30 cellular contexts compared by ENCODE assay signal in genomic region chr4:86114563-86114962, GRCh38.
"Had no signal": no experiment of that assay in that cellular context is flagged by ENCODE, and none has a peak within 500 bp of the region (broad histone marks: within the 10 kb centered on the region; RNA-seq: fewer than 3 reads in every experiment).

No MANE protein-coding gene starts in this region.

- DNase-seq: naive B cell; naive thymus-derived CD8-positive, alpha-beta T cell; nephron progenitor cell; nucleus accumbens; right lobe of liver; sigmoid colon; small intestine; stimulated activated CD4-positive, alpha-beta T cell treated with anti-CD3 and anti-CD28 coated beads, Interleukin-1b, Interleukin-23, amount 100 ng/mL, for 48 hours; stimulated activated CD4-positive, alpha-beta T cell treated with anti-CD3 and anti-CD28 coated beads, Interleukin-4, amount 100 ng/mL, for 1 hour; stimulated activated CD4-positive, alpha-beta T cell treated with anti-CD3 and anti-CD28 coated beads, Interleukin-4, amount 100 ng/mL, for 4 hours; stimulated activated CD8-positive, alpha-beta memory T cell treated with anti-CD3 and anti-CD28 coated beads, Interleukin-4, amount 100 ng/mL, for 48 hours; stimulated activated naive CD4-positive, alpha-beta T cell; stimulated activated naive CD8-positive, alpha-beta T cell treated with anti-CD3 and anti-CD28 coated beads, Interleukin-15, amount 100 ng/mL, for 72 hours; stimulated activated naive CD8-positive, alpha-beta T cell treated with anti-CD3 and anti-CD28 coated beads, Interleukin-15, Interleukin-2, amounts not matched to agents 100 U/mL and 50 U/mL, for 24 hours; substantia nigra; thyroid gland; trophoblast cell; upper lobe of left lung; uterus had no signal

- H3K27me3 Mint-ChIP-seq: naive B cell; naive thymus-derived CD8-positive, alpha-beta T cell; natural killer cell treated with Interleukin-12 subunit alpha and Interleukin-12 subunit beta and Interleukin-15 and Interleukin-18, amount 100 ng/mL, for 72 hours; progenitor cell of endocrine pancreas; stimulated activated memory B cell treated with anti-CD40 and anti-IgM and Interleukin-4, amounts not matched to agents 10 μg/mL and 1 μg/mL and 100 μg/mL, for 72 hours; stimulated activated naive CD8-positive, alpha-beta T cell treated with anti-CD3 and anti-CD28 coated beads, Interleukin-15, amount 100 ng/mL, for 72 hours had no signal

- H3K27ac Mint-ChIP-seq: naive B cell; naive thymus-derived CD8-positive, alpha-beta T cell; natural killer cell treated with Interleukin-12 subunit alpha and Interleukin-12 subunit beta and Interleukin-15 and Interleukin-18, amount 100 ng/mL, for 72 hours; nephron progenitor cell; progenitor cell of endocrine pancreas; stimulated activated memory B cell treated with anti-CD40 and anti-IgM and Interleukin-4, amounts not matched to agents 10 μg/mL and 1 μg/mL and 100 μg/mL, for 72 hours; stimulated activated naive CD8-positive, alpha-beta T cell treated with anti-CD3 and anti-CD28 coated beads, Interleukin-15, amount 100 ng/mL, for 72 hours had no signal

- H3K4me3 ChIP-seq: pancreas, psoas muscle, right lobe of liver, sigmoid colon, suprapubic skin, thoracic aorta, thyroid gland, tibial nerve, upper lobe of left lung, uterus had no signal

- H3K36me3 ChIP-seq: neutrophil, pancreas, right lobe of liver, sigmoid colon, suprapubic skin, thoracic aorta, thyroid gland, tibial nerve, upper lobe of left lung, uterus had no signal

- H3K4me1 Mint-ChIP-seq: naive B cell; nephron progenitor cell; neural crest cell; stimulated activated memory B cell treated with anti-CD40 and anti-IgM and Interleukin-4, amounts not matched to agents 10 μg/mL and 1 μg/mL and 100 μg/mL, for 72 hours; stimulated activated naive CD8-positive, alpha-beta T cell treated with anti-CD3 and anti-CD28 coated beads, Interleukin-15, amount 100 ng/mL, for 72 hours had no signal

- ATAC-seq: naive thymus-derived CD8-positive, alpha-beta T cell; natural killer cell treated with Interleukin-12 subunit alpha and Interleukin-12 subunit beta and Interleukin-15 and Interleukin-18, amount 100 ng/mL, for 72 hours; pancreas; psoas muscle; right cardiac atrium; right lobe of liver; stimulated activated memory B cell treated with anti-CD40 and anti-IgM and Interleukin-4, amounts not matched to agents 10 μg/mL and 1 μg/mL and 100 μg/mL, for 72 hours; stimulated activated naive CD8-positive, alpha-beta T cell treated with anti-CD3 and anti-CD28 coated beads, Interleukin-15, amount 100 ng/mL, for 72 hours; stimulated activated naive CD8-positive, alpha-beta T cell treated with anti-CD3 and anti-CD28 coated beads, Interleukin-15, Interleukin-2, amounts not matched to agents 100 U/mL and 50 U/mL, for 24 hours had no signal

- H3K36me3 Mint-ChIP-seq: naive thymus-derived CD8-positive, alpha-beta T cell; stimulated activated memory B cell treated with anti-CD40 and anti-IgM and Interleukin-4, amounts not matched to agents 10 μg/mL and 1 μg/mL and 100 μg/mL, for 72 hours had no signal

- H3K27ac ChIP-seq: neutrophil, pancreas, psoas muscle, right lobe of liver, sigmoid colon, suprapubic skin, thoracic aorta, thyroid gland, tibial nerve, upper lobe of left lung, uterus had no signal

- H3K4me3 Mint-ChIP-seq: naive B cell; naive thymus-derived CD8-positive, alpha-beta T cell; natural killer cell treated with Interleukin-12 subunit alpha and Interleukin-12 subunit beta and Interleukin-15 and Interleukin-18, amount 100 ng/mL, for 72 hours; nephron progenitor cell; neural crest cell; stimulated activated memory B cell treated with anti-CD40 and anti-IgM and Interleukin-4, amounts not matched to agents 10 μg/mL and 1 μg/mL and 100 μg/mL, for 72 hours; stimulated activated naive CD8-positive, alpha-beta T cell treated with anti-CD3 and anti-CD28 coated beads, Interleukin-15, amount 100 ng/mL, for 72 hours had no signal

- H3K9me3 ChIP-seq: neutrophil, pancreas, right lobe of liver, suprapubic skin, thyroid gland, upper lobe of left lung, uterus had no signal

- H3K27me3 ChIP-seq: neutrophil, pancreas, right lobe of liver, sigmoid colon, suprapubic skin, thyroid gland, tibial nerve, upper lobe of left lung, uterus had no signal

- H3K4me1 ChIP-seq: pancreas, psoas muscle, right lobe of liver, suprapubic skin, upper lobe of left lung, uterus had no signal
